In genomic region chr6:89145962-89146747, GRCh38 we compare ENCODE assay signal across 1 cellular context.
TF ChIP-seq lines count a peak whose summit lies in the region.

A gene with protein sequence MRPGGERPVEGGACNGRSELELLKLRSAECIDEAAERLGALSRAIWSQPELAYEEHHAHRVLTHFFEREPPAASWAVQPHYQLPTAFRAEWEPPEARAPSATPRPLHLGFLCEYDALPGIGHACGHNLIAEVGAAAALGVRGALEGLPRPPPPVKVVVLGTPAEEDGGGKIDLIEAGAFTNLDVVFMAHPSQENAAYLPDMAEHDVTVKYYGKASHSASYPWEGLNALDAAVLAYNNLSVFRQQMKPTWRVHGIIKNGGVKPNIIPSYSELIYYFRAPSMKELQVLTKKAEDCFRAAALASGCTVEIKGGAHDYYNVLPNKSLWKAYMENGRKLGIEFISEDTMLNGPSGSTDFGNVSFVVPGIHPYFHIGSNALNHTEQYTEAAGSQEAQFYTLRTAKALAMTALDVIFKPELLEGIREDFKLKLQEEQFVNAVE (plus strand): TSS chr6:89146055. CDS start chr6:89146145, 90 bp downstream.

TF ChIP-seq in K562, 482 proteins besides CTCF, POLR2A, EP300 and RAD21 (continued from another document and continues in another):
- TF ChIP-seq UBTF (IDR thresholded peaks at IDR 0.05; ENCODE audit: borderline replicate concordance in 1 of 2, low read depth in 2 of 2, low read length in 2 of 2), result no peak
- TF ChIP-seq ZBTB7A (IDR thresholded peaks at IDR 0.05; ENCODE audit: borderline replicate concordance, control insufficient read depth, low read depth, low read length), result peak; percentile 28; the same call in 1 of the 2 replicates
- TF ChIP-seq ZNF592 (IDR thresholded peaks at IDR 0.05), result 0 out of 2 replicates have a peak, but pooled peaks have one; percentile 23
- TF ChIP-seq STAT6 (CRISPR knock-in tag; IDR thresholded peaks at IDR 0.05), result no peak
- no peak for TF ChIP-seq ARHGAP35 (IDR thresholded peaks at IDR 0.05; ENCODE audit: partially characterized antibody)
- 0 out of 2 replicates have a peak, but pooled peaks have one; percentile 36 for TF ChIP-seq MTA3 (IDR thresholded peaks at IDR 0.05; ENCODE audit: borderline replicate concordance)
- TF ChIP-seq POLR2G (IDR thresholded peaks at IDR 0.05; ENCODE audit: low read depth, low read length), result peak; percentile 61
- TF ChIP-seq MYC (IDR thresholded peaks at IDR 0.05; ENCODE audit: low read depth, low read length), result peak; percentile 29; the same call in 1 of the 2 replicates
- no peak for TF ChIP-seq MYC (CRISPR knock-in tag; IDR thresholded peaks at IDR 0.05; ENCODE audit: borderline replicate concordance, low read depth)
- no peak for TF ChIP-seq LEF1 (IDR thresholded peaks at IDR 0.05)
- no peak for TF ChIP-seq IFI16 (CRISPR knock-in tag; IDR thresholded peaks at IDR 0.05)
- peak; percentile 66 to 96 for TF ChIP-seq E2F6 (IDR thresholded peaks at IDR 0.05; ENCODE audit: borderline replicate concordance in 1 of 2, extremely low read depth in 1 of 2, insufficient read depth in 1 of 2, insufficient read length in 1 of 2, low read depth in 1 of 2, low read length in 1 of 2, poor library complexity in 1 of 2, severe bottlenecking in 1 of 2)
- peak; percentile 62; the same call in 1 of the 2 replicates for TF ChIP-seq MGA (IDR thresholded peaks at IDR 0.05)
- TF ChIP-seq, protein P1, sequence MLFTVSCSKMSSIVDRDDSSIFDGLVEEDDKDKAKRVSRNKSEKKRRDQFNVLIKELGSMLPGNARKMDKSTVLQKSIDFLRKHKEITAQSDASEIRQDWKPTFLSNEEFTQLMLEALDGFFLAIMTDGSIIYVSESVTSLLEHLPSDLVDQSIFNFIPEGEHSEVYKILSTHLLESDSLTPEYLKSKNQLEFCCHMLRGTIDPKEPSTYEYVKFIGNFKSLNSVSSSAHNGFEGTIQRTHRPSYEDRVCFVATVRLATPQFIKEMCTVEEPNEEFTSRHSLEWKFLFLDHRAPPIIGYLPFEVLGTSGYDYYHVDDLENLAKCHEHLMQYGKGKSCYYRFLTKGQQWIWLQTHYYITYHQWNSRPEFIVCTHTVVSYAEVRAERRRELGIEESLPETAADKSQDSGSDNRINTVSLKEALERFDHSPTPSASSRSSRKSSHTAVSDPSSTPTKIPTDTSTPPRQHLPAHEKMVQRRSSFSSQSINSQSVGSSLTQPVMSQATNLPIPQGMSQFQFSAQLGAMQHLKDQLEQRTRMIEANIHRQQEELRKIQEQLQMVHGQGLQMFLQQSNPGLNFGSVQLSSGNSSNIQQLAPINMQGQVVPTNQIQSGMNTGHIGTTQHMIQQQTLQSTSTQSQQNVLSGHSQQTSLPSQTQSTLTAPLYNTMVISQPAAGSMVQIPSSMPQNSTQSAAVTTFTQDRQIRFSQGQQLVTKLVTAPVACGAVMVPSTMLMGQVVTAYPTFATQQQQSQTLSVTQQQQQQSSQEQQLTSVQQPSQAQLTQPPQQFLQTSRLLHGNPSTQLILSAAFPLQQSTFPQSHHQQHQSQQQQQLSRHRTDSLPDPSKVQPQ (CRISPR knock-in tag; IDR thresholded peaks at IDR 0.05; ENCODE audit: borderline replicate concordance), result no peak
- peak; percentile 81 to 83 for TF ChIP-seq NRF1 (conservative IDR thresholded peaks at IDR 0.05 in 1 of 2, IDR thresholded peaks at IDR 0.05 in 1 of 2)
- TF ChIP-seq CAMTA2 (CRISPR knock-in tag; conservative IDR thresholded peaks at IDR 0.05), result no peak
- TF ChIP-seq YY1 (IDR thresholded peaks at IDR 0.05; ENCODE audit: borderline replicate concordance in 1 of 3, control insufficient read depth in 1 of 3, extremely low read depth in 1 of 3, insufficient read depth in 3 of 3, insufficient read length in 1 of 3, insufficient replicate concordance in 2 of 3, low read depth in 1 of 3, low read length in 2 of 3), result peak in 2 of 3 experiments; percentile 32 to 71
- TF ChIP-seq L3MBTL2 (IDR thresholded peaks at IDR 0.05), result peak; percentile 84
- TF ChIP-seq, protein P2, sequence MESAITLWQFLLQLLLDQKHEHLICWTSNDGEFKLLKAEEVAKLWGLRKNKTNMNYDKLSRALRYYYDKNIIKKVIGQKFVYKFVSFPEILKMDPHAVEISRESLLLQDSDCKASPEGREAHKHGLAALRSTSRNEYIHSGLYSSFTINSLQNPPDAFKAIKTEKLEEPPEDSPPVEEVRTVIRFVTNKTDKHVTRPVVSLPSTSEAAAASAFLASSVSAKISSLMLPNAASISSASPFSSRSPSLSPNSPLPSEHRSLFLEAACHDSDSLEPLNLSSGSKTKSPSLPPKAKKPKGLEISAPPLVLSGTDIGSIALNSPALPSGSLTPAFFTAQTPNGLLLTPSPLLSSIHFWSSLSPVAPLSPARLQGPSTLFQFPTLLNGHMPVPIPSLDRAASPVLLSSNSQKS (CRISPR knock-in tag; IDR thresholded peaks at IDR 0.05), result no peak
- no peak for TF ChIP-seq PHF21A (IDR thresholded peaks at IDR 0.05; ENCODE audit: borderline replicate concordance, low read depth)
